In the genomic region with DNA sequence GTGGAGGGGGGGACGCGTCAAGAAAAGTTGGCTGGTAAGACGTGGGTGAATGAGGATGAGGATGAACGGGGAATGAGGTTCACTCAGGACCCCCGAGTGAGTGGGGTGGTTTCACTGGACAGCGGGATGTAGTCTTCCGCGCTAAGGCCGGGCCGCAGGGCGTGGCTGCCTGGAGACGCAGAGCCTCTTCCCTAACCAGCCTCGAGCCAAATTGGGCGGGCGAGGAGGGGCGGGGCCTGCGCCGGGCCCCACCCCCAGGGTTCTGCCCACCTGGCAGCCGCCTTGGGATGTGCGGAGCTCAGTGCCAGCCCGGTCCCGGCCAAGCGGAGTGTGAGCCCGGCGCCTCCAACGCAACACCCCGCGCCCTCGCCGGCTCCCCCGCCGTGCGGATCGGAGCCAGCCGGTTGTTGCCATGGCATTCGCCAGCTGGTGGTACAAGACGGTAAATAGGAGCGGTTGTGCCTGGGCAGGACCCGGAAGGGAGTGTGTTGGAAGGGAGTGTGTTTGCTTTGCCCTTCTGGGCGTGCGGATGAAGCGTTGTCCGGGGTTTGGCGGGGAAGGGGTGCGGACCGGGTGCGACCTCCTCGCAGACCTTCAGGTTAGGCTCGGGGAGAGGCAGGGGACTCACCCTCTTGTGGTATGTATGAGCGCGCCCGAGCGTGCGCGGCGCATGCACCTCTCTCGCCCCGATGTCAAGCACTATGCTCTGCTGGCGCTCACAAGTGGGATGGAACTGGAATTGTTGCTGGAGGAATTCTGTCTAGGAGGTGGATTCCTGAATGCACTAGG, we compare ENCODE assay signal across 8 cellular contexts. TPM values are rescaled to one million over a fixed set of nuclear protein-coding genes. Genes with fewer than 3 reads are reported as not detected.
DNase-seq lines count a peak whose midpoint lies in the region; ATAC-seq, FAIRE-seq and TF ChIP-seq lines count a peak whose summit lies in the region.

No MANE protein-coding gene starts in this region.

- intact Hi-C loops in left ventricle myocardium inferior (cut with micrococcal nuclease) (no loop called here), psoas muscle (cut with DNase I) (loop anchor here (2.0 to 5.0 kb wide), 2 partner anchors 38 to 39 kb away; no protein-coding TSS in a partner anchor)

- no peaks in the 10 kb centered on the region for H3K9me3 Mint-ChIP-seq in T-cell

- H3K4me3 Mint-ChIP-seq in T-cell: peak overlapping the region; percentile 94 to 98 (median 97)

- peak; percentile 3 for TF ChIP-seq CTCF in GM12864 (IDR thresholded peaks at IDR 0.05; ENCODE audit: low read depth, low read length, missing control alignments)
- TF ChIP-seq CTCF in HFF-Myc (IDR thresholded peaks at IDR 0.05; ENCODE audit: low read depth, low read length, missing control alignments): no peak
- TF ChIP-seq CTCF in left ventricle myocardium inferior (IDR thresholded peaks at IDR 0.05; ENCODE audit: borderline replicate concordance): no peak
- TF ChIP-seq CTCF in psoas muscle (IDR thresholded peaks at IDR 0.05): no peak

- peaks cover 46 to 66% (median 57%) of the 10 kb centered on the region in 3 donors for H3K4me1 Mint-ChIP-seq in T-cell

- CTCF ChIA-PET in T-cell (lab: Charles Lee): interaction anchor here (0.6 to 1.6 kb wide), 6 partner anchors 25 to 318 kb away, joined by 3 to 9 read pairs (median 5); no protein-coding TSS in a partner anchor

- peak; percentile 75 to 81 (median 76) for ATAC-seq in T-cell (replicated peaks in 1 of 4)
- peak; percentile 93 to 96 (median 94) for ATAC-seq in psoas muscle

- POLR2A ChIA-PET in T-cell (lab: Charles Lee): interaction anchor here (0.6 to 3.5 kb wide), 13 partner anchors 11 to 819 kb away, joined by 3 to 39 read pairs (median 4); no protein-coding TSS in a partner anchor

- peak overlapping the region; percentile 95 to 97 for H3K27ac Mint-ChIP-seq in T-cell

- H3K36me3 ChIP-seq in left ventricle myocardium inferior: no peaks in the 10 kb centered on the region
- no peaks in the 10 kb centered on the region for H3K36me3 ChIP-seq in psoas muscle (ENCODE audit: insufficient read depth in 1 of 2, low read depth in 1 of 2)

- H3K27me3 ChIP-seq in left ventricle myocardium inferior (ENCODE audit: low read depth): no peaks in the 10 kb centered on the region
- no peaks in the 10 kb centered on the region for H3K27me3 ChIP-seq in psoas muscle (ENCODE audit: insufficient read depth in 3 of 3, low read length in 2 of 3)

- no peak for DNase-seq in GM12864 (ENCODE audit: low read depth)
- DNase-seq in HFF-Myc (ENCODE audit: extremely low read depth, low read depth): peak; percentile 46
- peak; percentile 84 for DNase-seq in NAMALWA (ENCODE audit: low spot score)
- DNase-seq in T-cell: peak; percentile 64 to 87 (median 76)
- DNase-seq in amniotic stem cell (lab: John Stamatoyannopoulos, UW): peak; percentile 80
- peak; percentile 93 for DNase-seq in left ventricle myocardium inferior
- DNase-seq in psoas muscle: peak; percentile 92 to 96
- DNase-seq in urothelium cell line (ENCODE audit: low spot score): peak; percentile 96

- no peak for FAIRE-seq in urothelium cell line (lab: Jason Lieb, UNC)

- peaks cover 51% of the 10 kb centered on the region for H3K4me1 ChIP-seq in left ventricle myocardium inferior
- H3K4me1 ChIP-seq in psoas muscle: peaks cover 12% of the 10 kb centered on the region

- H3K27ac ChIP-seq in left ventricle myocardium inferior (replicated peaks) (peak overlapping the region; percentile 99), psoas muscle (peak overlapping the region; percentile 98)

- H3K27me3 Mint-ChIP-seq in T-cell: no peaks in the 10 kb centered on the region

- H3K36me3 Mint-ChIP-seq in T-cell: no peaks in the 10 kb centered on the region

- H3K9me3 ChIP-seq in left ventricle myocardium inferior (replicated peaks) (no peaks in the 10 kb centered on the region), psoas muscle (no peaks in the 10 kb centered on the region)

- H3K4me3 ChIP-seq in GM12864 (ENCODE audit: low read depth, low read length) (peak overlapping the region; percentile 65), HFF-Myc (replicated peaks; ENCODE audit: low read depth, low read length) (peak overlapping the region; percentile 71), left ventricle myocardium inferior (peak overlapping the region; percentile 94), psoas muscle (peak overlapping the region; percentile 96)

- 0 to 1% (median 0%) methylated on average over 48 to 59 of the region's 59 CpGs for WGBS in psoas muscle, 3 donors

RNA-seq across cellular contexts. Expression of a gene that starts 0.7 kb away (rescaled TPM):
- 100 to 1,000 TPM; 166 to 238 (median 191) TPM for total RNA-seq in T-cell
- total RNA-seq in left ventricle myocardium inferior: 649 TPM
- total RNA-seq in psoas muscle: 100 to 1,000 TPM; 193 to 447 (median 387) TPM
- 100 to 1,000 TPM; 231 to 312 (median 291) TPM for polyA plus RNA-seq in psoas muscle
